Comparison of ENCODE assay signal across 8 cellular contexts in the genomic region with DNA sequence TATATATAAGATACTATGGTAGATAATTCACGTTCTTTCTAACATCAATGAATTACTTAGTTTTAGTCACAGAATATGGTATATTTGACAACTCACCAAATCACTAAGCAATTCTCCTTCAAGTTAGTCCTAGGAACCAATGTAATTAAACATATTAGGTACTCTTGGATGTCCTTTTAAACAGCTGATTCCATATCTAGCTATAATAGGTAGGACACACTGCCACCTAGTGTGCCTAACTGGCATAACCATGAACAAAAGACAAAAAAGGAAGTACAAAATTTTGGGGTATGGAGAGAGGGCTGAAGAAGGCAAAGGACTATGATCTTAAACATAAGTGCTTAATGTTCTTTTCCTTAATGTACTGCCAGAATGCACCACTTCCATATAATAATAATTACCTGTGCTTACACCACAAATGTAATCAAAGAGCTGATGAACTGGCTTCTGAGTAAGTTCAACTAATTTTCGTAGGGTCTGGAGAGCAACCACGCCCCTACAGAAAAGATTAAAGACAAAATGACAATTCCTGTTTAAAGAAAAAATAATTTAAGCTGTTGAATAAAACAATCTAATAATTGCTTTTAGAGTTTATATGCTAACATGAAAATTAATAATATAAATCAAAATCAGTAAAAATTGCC. TPM values are rescaled to one million over a fixed set of nuclear protein-coding genes. Genes with fewer than 3 reads are reported as not detected.
DNase-seq lines count a peak whose midpoint lies in the region; ATAC-seq, FAIRE-seq and TF ChIP-seq lines count a peak whose summit lies in the region.

No MANE protein-coding gene starts in this region.

- H3K9me3 ChIP-seq in left ventricle myocardium inferior (replicated peaks): no peaks in the 10 kb centered on the region
- H3K9me3 ChIP-seq in small intestine (ENCODE audit: control insufficient read depth, low read depth): no peaks in the 10 kb centered on the region

- ATAC-seq in GM21367 (IDR thresholded peaks at IDR 0.05; ENCODE audit: unreplicated experiment): peak; percentile 82

- intact Hi-C loops in left ventricle myocardium inferior (cut with micrococcal nuclease): loop anchor here (5.0 kb wide), 1 partner anchor 315 kb away; no protein-coding TSS in a partner anchor

- H3K27me3 ChIP-seq in left ventricle myocardium inferior (ENCODE audit: low read depth) (no peaks in the 10 kb centered on the region), small intestine (ENCODE audit: control insufficient read depth in 2 of 2, insufficient read depth in 2 of 2, low read length in 2 of 2) (no peaks in the 10 kb centered on the region)

- DNase-seq in DMS 273 (lab: John Stamatoyannopoulos, UW; ENCODE audit: unreplicated experiment): peak; percentile 91
- DNase-seq in Jurkat, Clone E6-1 (ENCODE audit: low read depth, low spot score): peak; percentile 37
- DNase-seq in OCI-M1 (lab: John Stamatoyannopoulos, UW): peak; percentile 69
- DNase-seq in activated naive CD4-positive, alpha-beta T cell treated with anti-CD3 and anti-CD28 coated beads, Interleukin-2, amount 50 U/mL, for 16 hours: peak; percentile 32
- no peak for DNase-seq in left ventricle myocardium inferior
- peak; percentile 45 for DNase-seq in small intestine
- DNase-seq in NK-92 (lab: John Stamatoyannopoulos, UW; ENCODE audit: unreplicated experiment): no peak

- peak; percentile 85 for TF ChIP-seq CTCF in left ventricle myocardium inferior (IDR thresholded peaks at IDR 0.05; ENCODE audit: borderline replicate concordance)

- H3K27ac ChIP-seq in left ventricle myocardium inferior (replicated peaks) (no peak overlapping the region), small intestine (ENCODE audit: low read depth in 1 of 2, low read length in 1 of 2) (no peak overlapping the region)

- peak; percentile 70 for FAIRE-seq in small intestine (lab: Jason Lieb, UNC)

- WGBS in small intestine, 3 donors: 85 to 91% (median 91%) methylated on average over 3 of the region's 3 CpGs

- H3K4me3 ChIP-seq in Jurkat, Clone E6-1 (ENCODE audit: low read length): no peak overlapping the region
- H3K4me3 ChIP-seq in left ventricle myocardium inferior (no peak overlapping the region), small intestine (ENCODE audit: low read depth in 1 of 2, low read length in 2 of 2) (no peak overlapping the region)

- H3K4me1 ChIP-seq in left ventricle myocardium inferior (no peaks in the 10 kb centered on the region), small intestine (ENCODE audit: control insufficient read depth in 2 of 2, insufficient read depth in 1 of 2, low read depth in 1 of 2, low read length in 1 of 2) (no peaks in the 10 kb centered on the region)

- peaks cover 59% of the 10 kb centered on the region for H3K36me3 ChIP-seq in left ventricle myocardium inferior
- H3K36me3 ChIP-seq in small intestine (ENCODE audit: control insufficient read depth in 2 of 2, insufficient read depth in 2 of 2, low read length in 2 of 2): peaks cover 0 to 7% of the 10 kb centered on the region in 2 donors

RNA-seq across cellular contexts. Expression of gene PNPLA8, which starts 28.7 kb away (rescaled TPM):
- polyA plus RNA-seq in Jurkat, Clone E6-1 (2012; ENCODE audit: insufficient read depth, insufficient read length): 21.0 TPM
- total RNA-seq in left ventricle myocardium inferior: 32.4 TPM
- 10 to 100 TPM in 1 of 3 donors, 1 to 10 TPM in 2; 8.3 to 12.2 (median 8.6) TPM for polyA plus RNA-seq in small intestine

RNA-seq across cellular contexts. Expression of gene NRCAM, which starts 41.0 kb away (rescaled TPM):
- not detected for polyA plus RNA-seq in Jurkat, Clone E6-1 (2012; ENCODE audit: insufficient read depth, insufficient read length)
- total RNA-seq in left ventricle myocardium inferior: 0.14 TPM
- 1 to 10 TPM in 1 of 3 donors, under 1 TPM in 2; 0.27 to 2.3 (median 0.45) TPM for polyA plus RNA-seq in small intestine

Comparison
In these comparisons a context has a peak if more than half of its experiments do, and no peak if none do; other contexts are left out.
1. DNase-seq: peak in DMS 273 (single experiment), Jurkat, Clone E6-1 (single experiment), OCI-M1 (single experiment), activated naive CD4-positive, alpha-beta T cell treated with anti-CD3 and anti-CD28 coated beads, Interleukin-2, amount 50 U/mL, for 16 hours (single experiment) and small intestine (single experiment); none in left ventricle myocardium inferior (single experiment) and NK-92 (single experiment).